ENCODE assay signal across 17 cellular contexts in the genomic region with DNA sequence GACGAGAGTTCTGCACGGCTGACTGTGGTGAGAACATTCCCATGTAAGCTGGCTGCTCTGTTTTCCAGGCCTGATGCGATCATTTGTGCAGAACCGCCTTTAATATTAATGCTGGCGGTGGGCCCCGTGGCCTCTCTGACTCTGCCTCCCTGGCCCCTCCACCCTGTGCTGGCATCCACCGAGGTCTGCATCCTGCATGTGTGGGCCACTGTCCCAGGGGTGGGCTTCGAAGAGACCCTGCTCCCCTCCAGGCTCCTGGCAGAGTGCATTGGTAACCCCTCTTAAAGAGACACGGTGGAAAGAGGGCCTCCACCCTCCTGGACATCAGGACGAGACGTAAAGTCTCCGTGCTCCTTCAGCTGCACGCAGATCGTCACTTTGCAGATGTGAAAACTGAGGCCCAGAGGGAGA.
A peak's percentile ranks its signal among the peaks of the same experiment; 100 is the strongest.
DNase-seq lines count a peak whose midpoint lies in the region; ATAC-seq and TF ChIP-seq lines count a peak whose summit lies in the region.
"Had no signal": no experiment of that assay in that cellular context is flagged by ENCODE, and none has a peak within 500 bp of the region (broad histone marks: within the 10 kb centered on the region; RNA-seq: fewer than 3 reads in every experiment).

No MANE protein-coding gene starts in this region.

- peak; percentile 59 for DNase-seq in coronary artery (ENCODE audit: low spot score)
- DNase-seq in hepatocyte (ENCODE audit: low spot score), result peak; percentile 3
- DNase-seq in central memory CD4-positive, alpha-beta T cell, result no peak
- no peak for DNase-seq in NCI-H524 (lab: John Stamatoyannopoulos, UW)
- no peak for DNase-seq in NCI-H128 (lab: John Stamatoyannopoulos, UW; ENCODE audit: unreplicated experiment)
- DNase-seq: AML-193; Calu3; CD8-positive, alpha-beta T cell; DMS79 treated with DMSO at 0.1 percent for 48 hours; GF-D8 had no signal

- H3K27ac ChIP-seq in BLaER1 (no peak overlapping the region), coronary artery (no peak overlapping the region), hepatocyte (no peak overlapping the region)
- H3K27ac ChIP-seq: 22Rv1, A549, HL-60 had no signal

- no peak for ATAC-seq in GM18498 (IDR thresholded peaks at IDR 0.05; ENCODE audit: unreplicated experiment)
- ATAC-seq: A549; CD8-positive, alpha-beta T cell had no signal

- H3K4me1 Mint-ChIP-seq in nephron, result peaks cover 28% of the 10 kb centered on the region

- H4K20me1 ChIP-seq in BLaER1 (no peaks in the 10 kb centered on the region), hepatocyte (ENCODE audit: insufficient read depth, poor library complexity, severe bottlenecking) (no peaks in the 10 kb centered on the region)

- no peak overlapping the region for H3K4me3 ChIP-seq in BLaER1
- H3K4me3 ChIP-seq in coronary artery, result no peak overlapping the region
- H3K4me3 ChIP-seq in hepatocyte, result no peak overlapping the region
- H3K4me3 ChIP-seq: A549, HAP-1 had no signal

- H3K4me3 Mint-ChIP-seq in nephron, result no peak overlapping the region
- H3K4me3 Mint-ChIP-seq: CD8-positive, alpha-beta T cell had no signal

- WGBS in hepatocyte (ENCODE audit: low lambda C conversion rate, missing lambda C conversion rate), result 90% methylated on average over 14 of the region's 14 CpGs

- H3K9me3 Mint-ChIP-seq in nephron, result no peaks in the 10 kb centered on the region
- H3K9me3 Mint-ChIP-seq: CD8-positive, alpha-beta T cell had no signal

- H3K79me2 ChIP-seq in hepatocyte, result no peaks in the 10 kb centered on the region

- H2AFZ ChIP-seq in hepatocyte, result no peak overlapping the region

- no peak for TF ChIP-seq CTCF in coronary artery (IDR thresholded peaks at IDR 0.05)
- TF ChIP-seq CTCF in hepatocyte (IDR thresholded peaks at IDR 0.05; ENCODE audit: poor library complexity), result no peak
- no peak for TF ChIP-seq CTCF in nephron (IDR thresholded peaks at IDR 0.05; ENCODE audit: unreplicated experiment in 3 of 3)

- no peaks in the 10 kb centered on the region for H3K9me2 ChIP-seq in hepatocyte (replicated peaks; ENCODE audit: insufficient read depth)

- H3K36me3 ChIP-seq in BLaER1 (no peaks in the 10 kb centered on the region), hepatocyte (replicated peaks; ENCODE audit: insufficient read depth, low read depth) (no peaks in the 10 kb centered on the region)
- H3K36me3 ChIP-seq: HAP-1 had no signal

- no peaks in the 10 kb centered on the region for H3K36me3 Mint-ChIP-seq in nephron (ENCODE audit: low read depth)
- H3K36me3 Mint-ChIP-seq: CD8-positive, alpha-beta T cell had no signal

- H3K4me2 ChIP-seq in BLaER1 (peak overlapping the region; percentile 69), hepatocyte (no peak overlapping the region)
- H3K4me2 ChIP-seq: A549 had no signal

- H3K27me3 ChIP-seq in BLaER1 (no peaks in the 10 kb centered on the region), hepatocyte (peaks cover 5% of the 10 kb centered on the region)

- peaks cover 6% of the 10 kb centered on the region for H3K27me3 Mint-ChIP-seq in nephron (ENCODE audit: low read depth)

- peak overlapping the region in 2 of 3 experiments; percentile 80 to 84 for H3K27ac Mint-ChIP-seq in nephron
- H3K27ac Mint-ChIP-seq: CD8-positive, alpha-beta T cell had no signal

- H3K9ac ChIP-seq in BLaER1, result 0 out of 2 replicates have a peak overlapping the region, but pooled peaks have one; percentile 14

- H3K9me3 ChIP-seq in BLaER1 (no peaks in the 10 kb centered on the region), hepatocyte (ENCODE audit: low read depth) (no peaks in the 10 kb centered on the region)
- H3K9me3 ChIP-seq: A549, HAP-1 had no signal

- H3K4me1 ChIP-seq in BLaER1 (peaks cover 57% of the 10 kb centered on the region), hepatocyte (ENCODE audit: insufficient read depth) (peaks cover 12% of the 10 kb centered on the region)
- H3K4me1 ChIP-seq: A549, HAP-1 had no signal

Comparison
In these comparisons a context has a peak if more than half of its experiments do, and no peak if none do; other contexts are left out.
1. DNase-seq: peak in coronary artery (single experiment) and hepatocyte (single experiment); none in central memory CD4-positive, alpha-beta T cell (single experiment), NCI-H524 (0 of 2) and NCI-H128 (single experiment).